ENCODE assay signal across 8 cellular contexts in genomic region chr6:149964243-149965190, GRCh38. TPM values are rescaled to one million over a fixed set of nuclear protein-coding genes. Genes with fewer than 3 reads are reported as not detected.
DNase-seq lines count a peak whose midpoint lies in the region; ATAC-seq and TF ChIP-seq lines count a peak whose summit lies in the region.

No MANE protein-coding gene starts in this region.

- H3K36me3 ChIP-seq in NT2/D1 (ENCODE audit: insufficient read depth, insufficient read length, low read length) (no peaks in the 10 kb centered on the region), lung (ENCODE audit: control insufficient read depth in 2 of 2, insufficient read depth in 2 of 2, low read length in 2 of 2) (no peaks in the 10 kb centered on the region), upper lobe of right lung (no peaks in the 10 kb centered on the region)

- H3K27ac ChIP-seq in lung (ENCODE audit: low read depth in 1 of 2, low read length in 1 of 2) (no peak overlapping the region), upper lobe of right lung (no peak overlapping the region)

- peak overlapping the region; percentile 61 for H3K4me3 ChIP-seq in NT2/D1 (ENCODE audit: insufficient read length, low read depth)
- peak overlapping the region; percentile 33 for H3K4me3 ChIP-seq in lung
- H3K4me3 ChIP-seq in upper lobe of right lung = peak overlapping the region; percentile 61

- H3K9me3 ChIP-seq in NT2/D1 (ENCODE audit: insufficient read depth, low read length) (no peaks in the 10 kb centered on the region), lung (ENCODE audit: control insufficient read depth in 2 of 2, insufficient read depth in 1 of 2, low read length in 1 of 2) (no peaks in the 10 kb centered on the region), upper lobe of right lung (no peaks in the 10 kb centered on the region)

- intact Hi-C loops in upper lobe of right lung (cut with DNase I) = no loop called here

- H3K4me1 ChIP-seq in NT2/D1 (ENCODE audit: insufficient read depth, insufficient read length) (peaks cover 2% of the 10 kb centered on the region), lung (ENCODE audit: control insufficient read depth in 2 of 2, insufficient read depth in 2 of 2, low read length in 2 of 2) (peaks cover 0 to 20% of the 10 kb centered on the region in 2 donors), upper lobe of right lung (peaks cover 13% of the 10 kb centered on the region)

- DNase-seq in D341Med (ENCODE audit: low spot score) (peak; percentile 50), NT2/D1 (ENCODE audit: low read depth, low spot score) (no peak), cerebellar cortex (ENCODE audit: low spot score) (peak; percentile 5), lung (ENCODE audit: low spot score) (no peak), upper lobe of right lung (no peak), GDM1 (lab: John Stamatoyannopoulos, UW) (no peak), DMS79 treated with DMSO at 0.1 percent for 48 hours (lab: John Stamatoyannopoulos, UW) (no peak)

- TF ChIP-seq CTCF in lung (IDR thresholded peaks at IDR 0.05; ENCODE audit: control extremely low read depth, extremely low read depth) (no peak), upper lobe of right lung (IDR thresholded peaks at IDR 0.05) (no peak)

- H3K27me3 ChIP-seq in NT2/D1 (ENCODE audit: insufficient read depth, insufficient read length) (peaks cover 83% of the 10 kb centered on the region), lung (ENCODE audit: control insufficient read depth, insufficient read depth) (no peaks in the 10 kb centered on the region), upper lobe of right lung (peaks cover 58% of the 10 kb centered on the region)

- ATAC-seq in lung (ENCODE audit: insufficient read depth, low FRiP score) (no peak), upper lobe of right lung (no peak), HG03460 (IDR thresholded peaks at IDR 0.05; ENCODE audit: unreplicated experiment) (no peak)

- H3K9ac ChIP-seq in NT2/D1 (ENCODE audit: insufficient read length, low read depth) = peak overlapping the region; percentile 67

- WGBS in lung, 2 donors = 2% methylated on average over 109 to 115 of the region's 115 CpGs

RNA-seq across cellular contexts. Expression of gene ULBP1, which starts 0.8 kb away (rescaled TPM):
- total RNA-seq in lung (1 to 10 TPM; 1.7 to 6.2 TPM), upper lobe of right lung (1.2 TPM)
- 1 to 10 TPM in 1 of 2 donors, under 1 TPM in 1; 0.59 to 1.9 TPM for polyA plus RNA-seq in lung

RNA-seq across cellular contexts. Expression of gene ULBP2, which starts 22.7 kb away (rescaled TPM):
- total RNA-seq in lung (1 to 10 TPM; 2.4 to 2.9 TPM), upper lobe of right lung (2.3 TPM)
- polyA plus RNA-seq in lung = 1 to 10 TPM; 1.2 to 6.2 TPM

RNA-seq across cellular contexts. Expression of gene RAET1G, which starts 41.6 kb away (rescaled TPM):
- total RNA-seq in lung = 1 to 10 TPM in 1 of 2 donors, under 1 TPM in 1; 0.61 to 1.4 TPM
- polyA plus RNA-seq in lung = 1 to 10 TPM in 1 of 2 donors, under 1 TPM in 1; 0.32 to 1.8 TPM
- 1.2 TPM for total RNA-seq in upper lobe of right lung

Comparison
In these comparisons a context has a peak if more than half of its experiments do, and no peak if none do; other contexts are left out.
1. DNase-seq: peak in D341Med (single experiment) and cerebellar cortex (single experiment); none in NT2/D1 (single experiment), lung (single experiment), upper lobe of right lung (single experiment), GDM1 (single experiment) and DMS79 treated with DMSO at 0.1 percent for 48 hours (single experiment).
2. Peak in every context shown above with its lines, with median percentiles within 50 percentile points of each other: H3K4me3 ChIP-seq.